Comparison of ENCODE assay signal across 2 cellular contexts in the genomic region with DNA sequence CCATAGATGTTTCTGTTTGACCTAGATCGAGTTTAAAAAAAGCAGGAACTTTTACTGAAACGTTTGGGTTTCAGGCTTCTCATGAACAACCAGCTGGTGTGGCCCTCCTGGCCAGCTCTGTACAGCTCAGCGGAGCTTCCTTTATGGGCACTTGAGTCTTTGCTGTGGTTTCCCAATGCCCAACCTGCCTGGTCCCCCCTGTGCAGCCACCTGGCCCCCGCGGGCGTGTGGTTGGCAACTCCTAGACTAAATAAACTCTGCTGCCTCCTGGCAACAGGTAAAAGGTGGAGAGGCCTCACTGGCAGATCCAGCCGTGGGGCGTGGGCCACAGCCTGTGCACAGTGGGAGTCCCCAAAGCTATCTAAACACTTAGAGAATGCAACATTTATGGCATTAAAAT.
A peak's percentile ranks its signal among the peaks of the same experiment; 100 is the strongest.
TF ChIP-seq lines count a peak whose summit lies in the region.

No MANE protein-coding gene starts in this region.

TF ChIP-seq in IMR-90, 13 proteins besides CTCF, POLR2A, EP300 and RAD21:
- no peak for TF ChIP-seq ELK1 (IDR thresholded peaks at IDR 0.05; ENCODE audit: borderline replicate concordance, low read depth, low read length)
- TF ChIP-seq NFE2L2 (IDR thresholded peaks at IDR 0.05; ENCODE audit: low read depth, low read length): no peak
- TF ChIP-seq CEBPB (IDR thresholded peaks at IDR 0.05; ENCODE audit: low read depth, low read length): no peak
- no peak for TF ChIP-seq MXI1 (IDR thresholded peaks at IDR 0.05; ENCODE audit: borderline replicate concordance, low read depth, low read length)
- no peak for TF ChIP-seq CHD1 (IDR thresholded peaks at IDR 0.05; ENCODE audit: low read depth, low read length)
- no peak for TF ChIP-seq MAFK (IDR thresholded peaks at IDR 0.05; ENCODE audit: low read depth, low read length)
- TF ChIP-seq RFX5 (IDR thresholded peaks at IDR 0.05; ENCODE audit: low read depth, low read length): no peak
- no peak for TF ChIP-seq SMC3 (IDR thresholded peaks at IDR 0.05; ENCODE audit: low read depth, low read length)
- no peak for TF ChIP-seq USF2 (IDR thresholded peaks at IDR 0.05; ENCODE audit: low read depth, low read length)
- no peak for TF ChIP-seq BHLHE40 (IDR thresholded peaks at IDR 0.05; ENCODE audit: low read depth, low read length)
- TF ChIP-seq RCOR1 (IDR thresholded peaks at IDR 0.05; ENCODE audit: insufficient replicate concordance, low read length): no peak
- no peak for TF ChIP-seq FOS (IDR thresholded peaks at IDR 0.05; ENCODE audit: low read depth, low read length)
- TF ChIP-seq MAZ (IDR thresholded peaks at IDR 0.05; ENCODE audit: borderline replicate concordance, low read depth, low read length): no peak

TF ChIP-seq in GM12878, 131 proteins besides CTCF, POLR2A, EP300 and RAD21:
- TF ChIP-seq RUNX3 (IDR thresholded peaks at IDR 0.05; ENCODE audit: low read length): peak; percentile 20; the same call in 1 of the 2 replicates
- TF ChIP-seq BCL11A (IDR thresholded peaks at IDR 0.05; ENCODE audit: low read depth, low read length): no peak
- TF ChIP-seq TCF3 (IDR thresholded peaks at IDR 0.05; ENCODE audit: borderline replicate concordance, insufficient read depth, low read depth, low read length): 0 out of 2 replicates have a peak, but pooled peaks have one; percentile 20
- peak; percentile 34; the same call in 1 of the 2 replicates for TF ChIP-seq TCF12 (IDR thresholded peaks at IDR 0.05; ENCODE audit: low read depth, low read length)
- TF ChIP-seq PAX8 (IDR thresholded peaks at IDR 0.05): no peak
- TF ChIP-seq LARP7 (IDR thresholded peaks at IDR 0.05): no peak
